In genomic region chr5:175002128-175002527, GRCh38 we compare ENCODE assay signal across 20 cellular contexts.
"Had no signal": no experiment of that assay in that cellular context is flagged by ENCODE, and none has a peak within 500 bp of the region (broad histone marks: within the 10 kb centered on the region; RNA-seq: fewer than 3 reads in every experiment).

No MANE protein-coding gene starts in this region.

- DNase-seq: dermis blood vessel endothelial cell; effector memory CD4-positive, alpha-beta T cell; foreskin keratinocyte; glutamatergic neuron; heart right ventricle; hippocampal formation; left cardiac atrium; left lung; mesendoderm; midbrain; naive thymus-derived CD4-positive, alpha-beta T cell; occipital lobe; ovary; right lobe of liver; small intestine; stimulated activated CD4-positive, alpha-beta T cell treated with anti-CD3 and anti-CD28 coated beads, Interleukin-15, amount 100 ng/mL, for 24 hours; stimulated activated CD4-positive, alpha-beta T cell treated with anti-CD3 and anti-CD28 coated beads, Interleukin-2, amount 100 ng/mL, for 48 hours; stimulated activated naive B cell treated with anti-CD40 and anti-IgM and Interleukin-4, amounts not matched to agents 10 μg/mL and 1 μg/mL and 100 μg/mL, for 72 hours; transverse colon had no signal

- ATAC-seq: foreskin keratinocyte; gastroesophageal sphincter; heart right ventricle; left cardiac atrium; left lung; naive thymus-derived CD4-positive, alpha-beta T cell; right lobe of liver; stimulated activated naive B cell treated with anti-CD40 and anti-IgM and Interleukin-4, amounts not matched to agents 10 μg/mL and 1 μg/mL and 100 μg/mL, for 72 hours had no signal
